12 cellular contexts compared by ENCODE assay signal in genomic region chr1:56573311-56573710, GRCh38. TPM values are rescaled to one million over a fixed set of nuclear protein-coding genes. Genes with fewer than 3 reads are reported as not detected.
A peak's percentile ranks its signal among the peaks of the same experiment; 100 is the strongest.
DNase-seq lines count a peak whose midpoint lies in the region; ATAC-seq and TF ChIP-seq lines count a peak whose summit lies in the region.
"Had no signal": no experiment of that assay in that cellular context is flagged by ENCODE, and none has a peak within 500 bp of the region (broad histone marks: within the 10 kb centered on the region; RNA-seq: fewer than 3 reads in every experiment).

No MANE protein-coding gene starts in this region.

- no peak overlapping the region for H3K4ac ChIP-seq in neuronal stem cell (ENCODE audit: low read length)

- H3K18ac ChIP-seq in neuronal stem cell (ENCODE audit: low read length) = no peak overlapping the region

- no peak overlapping the region for H4K8ac ChIP-seq in neuronal stem cell (ENCODE audit: low read depth, low read length)

- H3K79me1 ChIP-seq in neuronal stem cell (ENCODE audit: low read depth, low read length) = peaks cover 1% of the 10 kb centered on the region

- WGBS in liver = 20% methylated on average over 4 of the region's 4 CpGs
- WGBS in neuronal stem cell (ENCODE audit: extremely low coverage in 2 of 2, insufficient read length in 2 of 2, insufficient replicate concordance in 1 of 2), 2 donors = no CpG with 5 or more reads among the region's 4 CpGs

- no peak overlapping the region for H2BK12ac ChIP-seq in neuronal stem cell (ENCODE audit: low read length)

- H3K23ac ChIP-seq in neuronal stem cell (ENCODE audit: low read depth, low read length, poor library complexity) = no peak overlapping the region

- H2AFZ ChIP-seq in MM.1S (ENCODE audit: low read length) (no peak overlapping the region), neuronal stem cell (ENCODE audit: low read length) (no peak overlapping the region)

- H3K36me3 ChIP-seq in MM.1S (replicated peaks; ENCODE audit: insufficient read depth, low read length) (no peaks in the 10 kb centered on the region), ascending aorta (no peaks in the 10 kb centered on the region), liver (ENCODE audit: control insufficient read depth in 4 of 4, insufficient read depth in 3 of 4, low read depth in 1 of 4, low read length in 3 of 4) (no peaks in the 10 kb centered on the region), neuronal stem cell (replicated peaks in 1 of 2; ENCODE audit: control insufficient read depth in 2 of 2, insufficient read depth in 2 of 2, low read length in 2 of 2) (peaks cover 0 to 6% of the 10 kb centered on the region in 2 donors)

- H3K14ac ChIP-seq in neuronal stem cell (ENCODE audit: low read length) = no peak overlapping the region

- intact Hi-C loops in ascending aorta (cut with DNase I) = loop anchor here (10.0 kb wide), 2 partner anchors 99 to 989 kb away; no protein-coding TSS in a partner anchor

- no peak overlapping the region for H2BK5ac ChIP-seq in neuronal stem cell (ENCODE audit: low read length)

- no peak overlapping the region for H2AK5ac ChIP-seq in neuronal stem cell (ENCODE audit: low read depth, low read length)

- DNase-seq in MM.1S (no peak), ascending aorta (ENCODE audit: low spot score in 2 of 2) (no peak), superior temporal gyrus (ENCODE audit: extremely low spot score) (peak; percentile 42), neuronal stem cell (ENCODE audit: low spot score) (no peak)
- no peak for DNase-seq in activated naive CD4-positive, alpha-beta T cell treated with anti-CD3 and anti-CD28 coated beads, Interleukin-2, amount 50 U/mL, for 72 hours (ENCODE audit: low spot score in 2 of 2)
- DNase-seq: activated CD4-positive, alpha-beta T cell treated with anti-CD3 and anti-CD28 coated beads, Interleukin-2, amount 50 U/mL, for 48 hours; activated naive CD4-positive, alpha-beta T cell treated with anti-CD3 and anti-CD28 coated beads, Interleukin-2, amount 50 U/mL, for 16 hours; mesendoderm; NK-92 treated with Interleukin-12 subunit alpha and Interleukin-12 subunit beta, amount 100 ng/mL, for 24 hours; T-cell had no signal

- peaks cover 0 to 4% of the 10 kb centered on the region in 2 donors for H3K36me3 Mint-ChIP-seq in activated naive CD4-positive, alpha-beta T cell treated with anti-CD3 and anti-CD28 coated beads, Interleukin-2, amount 50 U/mL, for 72 hours
- H3K36me3 Mint-ChIP-seq: T-cell had no signal

- H3K9ac ChIP-seq in MM.1S (ENCODE audit: low read length) = no peak overlapping the region
- peak overlapping the region in 1 of 2 donors; percentile 33 for H3K9ac ChIP-seq in liver (ENCODE audit: low read depth in 1 of 2, low read length in 2 of 2)
- H3K9ac ChIP-seq in neuronal stem cell (ENCODE audit: low read depth, low read length, poor library complexity) = no peak overlapping the region

- peak overlapping the region; percentile 32 for H3K4me2 ChIP-seq in MM.1S (ENCODE audit: low read depth, low read length)
- H3K4me2 ChIP-seq in neuronal stem cell (ENCODE audit: insufficient read depth, low read length, poor library complexity, severe bottlenecking) = no peak overlapping the region

- H2BK15ac ChIP-seq in neuronal stem cell (ENCODE audit: low read length) = no peak overlapping the region

- H3F3A ChIP-seq in MM.1S (ENCODE audit: insufficient read depth, low read length) = no peaks in the 10 kb centered on the region

- no peaks in the 10 kb centered on the region for H4K20me1 ChIP-seq in MM.1S (ENCODE audit: insufficient read depth, low read length)

- H4K91ac ChIP-seq in neuronal stem cell (ENCODE audit: low read depth, low read length, poor library complexity) = no peak overlapping the region

- H3K9me3 ChIP-seq in MM.1S (replicated peaks; ENCODE audit: insufficient read depth, low read length) (no peaks in the 10 kb centered on the region), ascending aorta (no peaks in the 10 kb centered on the region), liver (ENCODE audit: control insufficient read depth in 4 of 4, low read length in 3 of 4) (no peaks in the 10 kb centered on the region), neuronal stem cell (replicated peaks in 1 of 2; ENCODE audit: control insufficient read depth in 2 of 2, insufficient read depth in 1 of 2, low read depth in 1 of 2, low read length in 2 of 2) (peaks cover 0 to 1% of the 10 kb centered on the region in 2 donors)

- no peaks in the 10 kb centered on the region for H3K79me2 ChIP-seq in MM.1S (ENCODE audit: low read length)

- TF ChIP-seq RAD21 in liver (IDR thresholded peaks at IDR 0.05) = no peak

- H3K9me3 Mint-ChIP-seq in activated naive CD4-positive, alpha-beta T cell treated with anti-CD3 and anti-CD28 coated beads, Interleukin-2, amount 50 U/mL, for 72 hours = no peaks in the 10 kb centered on the region
- H3K9me3 Mint-ChIP-seq: T-cell had no signal

- H3K27me3 ChIP-seq in MM.1S (replicated peaks; ENCODE audit: insufficient read depth, low read length) (no peaks in the 10 kb centered on the region), ascending aorta (no peaks in the 10 kb centered on the region), liver (ENCODE audit: control insufficient read depth in 4 of 4, insufficient read depth in 4 of 4, low read length in 3 of 4) (no peaks in the 10 kb centered on the region), neuronal stem cell (ENCODE audit: control insufficient read depth in 3 of 3, insufficient read depth in 3 of 3, low read depth in 1 of 3, low read length in 3 of 3) (no peaks in the 10 kb centered on the region)

- no peak overlapping the region for H2BK120ac ChIP-seq in neuronal stem cell (ENCODE audit: low read depth, low read length)

- H3K27ac ChIP-seq in MM.1S (ENCODE audit: low read length) = no peak overlapping the region
- peak overlapping the region; percentile 8 to 39 for H3K27ac ChIP-seq in ascending aorta
- peak overlapping the region; percentile 99 for H3K27ac ChIP-seq in liver (ENCODE audit: low read depth in 1 of 2, low read length in 2 of 2)
- H3K27ac ChIP-seq in neuronal stem cell (replicated peaks; ENCODE audit: low read length) = no peak overlapping the region

- H3K4me1 ChIP-seq in MM.1S (ENCODE audit: low read length) = peaks cover 12% of the 10 kb centered on the region
- H3K4me1 ChIP-seq in ascending aorta = peaks cover 0 to 35% of the 10 kb centered on the region in 2 donors
- H3K4me1 ChIP-seq in liver (ENCODE audit: control insufficient read depth in 4 of 4, insufficient read depth in 4 of 4, low read length in 3 of 4) = peaks cover 8 to 59% (median 47%) of the 10 kb centered on the region in 4 donors
- H3K4me1 ChIP-seq in neuronal stem cell (ENCODE audit: control insufficient read depth in 2 of 2, insufficient read depth in 1 of 2, low read depth in 1 of 2, low read length in 2 of 2) = peaks cover 11 to 22% of the 10 kb centered on the region in 2 donors

- H3K9me2 ChIP-seq in MM.1S (replicated peaks; ENCODE audit: insufficient read depth, low read length) = no peaks in the 10 kb centered on the region

- H3K4me3 ChIP-seq in MM.1S (ENCODE audit: low read length) (no peak overlapping the region), ascending aorta (peak overlapping the region in 1 of 2 donors; percentile 49), liver (ENCODE audit: low read depth in 1 of 3, low read length in 3 of 3) (peak overlapping the region in 2 of 3 donors; percentile 7 to 29), neuronal stem cell (ENCODE audit: low read length in 2 of 2) (no peak overlapping the region)

- no peak for ATAC-seq in GM21390 (IDR thresholded peaks at IDR 0.05; ENCODE audit: unreplicated experiment)
- ATAC-seq in activated naive CD4-positive, alpha-beta T cell treated with anti-CD3 and anti-CD28 coated beads, Interleukin-2, amount 50 U/mL, for 72 hours = no peak
- ATAC-seq: T-cell had no signal

- H3K27ac Mint-ChIP-seq in activated naive CD4-positive, alpha-beta T cell treated with anti-CD3 and anti-CD28 coated beads, Interleukin-2, amount 50 U/mL, for 72 hours = no peak overlapping the region
- H3K27ac Mint-ChIP-seq: T-cell had no signal

- no peak for TF ChIP-seq CTCF in MM.1S (IDR thresholded peaks at IDR 0.05; ENCODE audit: low read length)
- TF ChIP-seq CTCF in ascending aorta (IDR thresholded peaks at IDR 0.05) = no peak
- TF ChIP-seq CTCF in liver (IDR thresholded peaks at IDR 0.05; ENCODE audit: low read depth, low read length, missing input control) = no peak

TF ChIP-seq in liver, 16 proteins besides CTCF, POLR2A, EP300 and RAD21:
- TF ChIP-seq NR2F2 (IDR thresholded peaks at IDR 0.05) = no peak
- no peak for TF ChIP-seq HNF4G (IDR thresholded peaks at IDR 0.05)
- TF ChIP-seq TAF1 (conservative IDR thresholded peaks at IDR 0.05) = no peak
- no peak for TF ChIP-seq RXRA (IDR thresholded peaks at IDR 0.05)

RNA-seq across cellular contexts. Expression of gene PLPP3, which starts 6.1 kb away (rescaled TPM):
- total RNA-seq in ascending aorta = 87.7 TPM
- 10 to 100 TPM; 63.9 to 91.2 TPM for total RNA-seq in liver
- polyA plus RNA-seq in liver = 10 to 100 TPM; 46.1 to 71.3 TPM
- polyA plus RNA-seq in neuronal stem cell (2013, experiment 1 of 2) = 30.5 TPM
- polyA plus RNA-seq in neuronal stem cell (2013, experiment 2 of 2) = 31.6 TPM
- not detected for total RNA-seq in activated naive CD4-positive, alpha-beta T cell treated with anti-CD3 and anti-CD28 coated beads, Interleukin-2, amount 50 U/mL, for 72 hours

Comparison
In these comparisons a context has a peak if more than half of its experiments do, and no peak if none do; other contexts are left out.
1. H3K27ac ChIP-seq: peak in ascending aorta (2 of 2) and liver (2 of 2); none in MM.1S (single experiment) and neuronal stem cell (single experiment).
2. H3K4me3 ChIP-seq: peak in liver (2 of 3); none in MM.1S (single experiment) and neuronal stem cell (0 of 2).
3. RNA of gene PLPP3, which starts 6.1 kb away (total RNA-seq): 63.9 to 91.2 TPM in liver and 87.7 TPM in ascending aorta (single experiment); not detected in activated naive CD4-positive, alpha-beta T cell treated with anti-CD3 and anti-CD28 coated beads, Interleukin-2, amount 50 U/mL, for 72 hours; every median in the first group is over 10 times any median in the second.